Comparison of ENCODE assay signal across 1 cellular context in the genomic region with DNA sequence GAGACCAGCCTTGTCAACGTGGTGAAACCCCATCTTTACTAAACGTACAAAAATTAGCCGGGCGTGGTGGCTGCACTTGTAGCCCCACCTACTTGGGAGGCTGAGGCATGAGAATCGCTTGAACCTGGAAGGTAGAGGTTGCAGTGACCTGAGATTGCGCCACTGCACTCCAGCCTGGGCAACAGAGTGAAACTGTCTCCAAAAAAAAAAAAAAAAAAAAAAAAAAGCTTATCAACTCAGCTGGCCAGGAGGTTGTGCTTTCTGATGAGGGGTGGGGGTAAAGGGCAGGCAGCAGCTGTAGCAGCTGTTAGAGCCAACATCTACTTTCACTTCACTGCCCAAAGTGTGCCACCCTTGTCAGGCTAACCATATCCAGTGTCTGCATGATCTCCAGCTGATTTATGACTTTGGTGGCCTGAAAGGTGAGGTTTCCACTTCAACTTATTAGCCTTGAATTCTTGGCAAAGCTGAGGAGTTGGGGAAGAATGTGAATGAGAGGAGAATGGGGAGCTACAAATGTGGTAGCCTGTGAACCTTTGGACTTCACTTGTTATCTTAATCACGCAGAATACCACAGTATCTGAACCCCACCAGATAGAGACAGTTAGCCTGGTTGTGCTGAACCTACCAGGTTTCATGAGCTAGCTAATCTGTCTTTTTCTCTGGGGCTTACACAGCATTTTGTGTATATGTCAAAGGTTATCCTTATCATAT.
TF ChIP-seq lines count a peak whose summit lies in the region.

No MANE protein-coding gene starts in this region.

TF ChIP-seq in K562, 482 proteins besides CTCF, POLR2A, EP300 and RAD21 (continued from another document and continues in another):
- TF ChIP-seq ZBED1 (IDR thresholded peaks at IDR 0.05), result no peak
- no peak for TF ChIP-seq NR2C2 (CRISPR knock-in tag; IDR thresholded peaks at IDR 0.05)
- TF ChIP-seq NR2C2 (tag; IDR thresholded peaks at IDR 0.05), result peak; percentile 59
- TF ChIP-seq SMAD4 (CRISPR knock-in tag; conservative IDR thresholded peaks at IDR 0.05), result peak; percentile 50; the same call in 1 of the 2 replicates
- 0 out of 2 replicates have a peak, but pooled peaks have one; percentile 30 for TF ChIP-seq MTA3 (IDR thresholded peaks at IDR 0.05; ENCODE audit: borderline replicate concordance)
- TF ChIP-seq, protein P1, sequence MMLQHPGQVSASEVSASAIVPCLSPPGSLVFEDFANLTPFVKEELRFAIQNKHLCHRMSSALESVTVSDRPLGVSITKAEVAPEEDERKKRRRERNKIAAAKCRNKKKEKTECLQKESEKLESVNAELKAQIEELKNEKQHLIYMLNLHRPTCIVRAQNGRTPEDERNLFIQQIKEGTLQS (IDR thresholded peaks at IDR 0.05), result 0 out of 2 replicates have a peak, but pooled peaks have one; percentile 10
- TF ChIP-seq, protein P1 (CRISPR knock-in tag; conservative IDR thresholded peaks at IDR 0.05), result no peak
- TF ChIP-seq, protein P2, sequence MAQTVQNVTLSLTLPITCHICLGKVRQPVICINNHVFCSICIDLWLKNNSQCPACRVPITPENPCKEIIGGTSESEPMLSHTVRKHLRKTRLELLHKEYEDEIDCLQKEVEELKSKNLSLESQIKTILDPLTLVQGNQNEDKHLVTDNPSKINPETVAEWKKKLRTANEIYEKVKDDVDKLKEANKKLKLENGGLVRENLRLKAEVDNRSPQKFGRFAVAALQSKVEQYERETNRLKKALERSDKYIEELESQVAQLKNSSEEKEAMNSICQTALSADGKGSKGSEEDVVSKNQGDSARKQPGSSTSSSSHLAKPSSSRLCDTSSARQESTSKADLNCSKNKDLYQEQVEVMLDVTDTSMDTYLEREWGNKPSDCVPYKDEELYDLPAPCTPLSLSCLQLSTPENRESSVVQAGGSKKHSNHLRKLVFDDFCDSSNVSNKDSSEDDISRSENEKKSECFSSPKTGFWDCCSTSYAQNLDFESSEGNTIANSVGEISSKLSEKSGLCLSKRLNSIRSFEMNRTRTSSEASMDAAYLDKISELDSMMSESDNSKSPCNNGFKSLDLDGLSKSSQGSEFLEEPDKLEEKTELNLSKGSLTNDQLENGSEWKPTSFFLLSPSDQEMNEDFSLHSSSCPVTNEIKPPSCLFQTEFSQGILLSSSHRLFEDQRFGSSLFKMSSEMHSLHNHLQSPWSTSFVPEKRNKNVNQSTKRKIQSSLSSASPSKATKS (CRISPR knock-in tag; IDR thresholded peaks at IDR 0.05), result no peak
- no peak for TF ChIP-seq CBX5 (IDR thresholded peaks at IDR 0.05; ENCODE audit: borderline replicate concordance, low read depth)
- TF ChIP-seq, protein P3, sequence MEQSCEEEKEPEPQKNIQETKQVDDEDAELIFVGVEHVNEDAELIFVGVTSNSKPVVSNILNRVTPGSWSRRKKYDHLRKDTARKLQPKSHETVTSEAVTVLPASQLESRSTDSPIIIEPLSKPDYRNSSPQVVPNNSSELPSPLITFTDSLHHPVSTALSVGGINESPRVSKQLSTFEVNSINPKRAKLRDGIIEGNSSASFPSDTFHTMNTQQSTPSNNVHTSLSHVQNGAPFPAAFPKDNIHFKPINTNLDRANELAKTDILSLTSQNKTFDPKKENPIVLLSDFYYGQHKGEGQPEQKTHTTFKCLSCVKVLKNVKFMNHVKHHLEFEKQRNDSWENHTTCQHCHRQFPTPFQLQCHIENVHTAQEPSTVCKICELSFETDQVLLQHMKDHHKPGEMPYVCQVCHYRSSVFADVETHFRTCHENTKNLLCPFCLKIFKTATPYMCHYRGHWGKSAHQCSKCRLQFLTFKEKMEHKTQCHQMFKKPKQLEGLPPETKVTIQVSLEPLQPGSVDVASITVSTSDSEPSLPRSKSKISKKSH (CRISPR knock-in tag; IDR thresholded peaks at IDR 0.05), result no peak
- TF ChIP-seq MBD2 (IDR thresholded peaks at IDR 0.05; ENCODE audit: borderline replicate concordance, low read depth), result no peak; the same call in 1 of the 2 replicates
- TF ChIP-seq NELFE (IDR thresholded peaks at IDR 0.05; ENCODE audit: insufficient read depth, insufficient read length), result no peak
- no peak for TF ChIP-seq ZNF282 (CRISPR knock-in tag; IDR thresholded peaks at IDR 0.05)
- TF ChIP-seq NBN (IDR thresholded peaks at IDR 0.05; ENCODE audit: low read depth), result peak; percentile 43; the same call in 1 of the 2 replicates
- TF ChIP-seq, protein P4, sequence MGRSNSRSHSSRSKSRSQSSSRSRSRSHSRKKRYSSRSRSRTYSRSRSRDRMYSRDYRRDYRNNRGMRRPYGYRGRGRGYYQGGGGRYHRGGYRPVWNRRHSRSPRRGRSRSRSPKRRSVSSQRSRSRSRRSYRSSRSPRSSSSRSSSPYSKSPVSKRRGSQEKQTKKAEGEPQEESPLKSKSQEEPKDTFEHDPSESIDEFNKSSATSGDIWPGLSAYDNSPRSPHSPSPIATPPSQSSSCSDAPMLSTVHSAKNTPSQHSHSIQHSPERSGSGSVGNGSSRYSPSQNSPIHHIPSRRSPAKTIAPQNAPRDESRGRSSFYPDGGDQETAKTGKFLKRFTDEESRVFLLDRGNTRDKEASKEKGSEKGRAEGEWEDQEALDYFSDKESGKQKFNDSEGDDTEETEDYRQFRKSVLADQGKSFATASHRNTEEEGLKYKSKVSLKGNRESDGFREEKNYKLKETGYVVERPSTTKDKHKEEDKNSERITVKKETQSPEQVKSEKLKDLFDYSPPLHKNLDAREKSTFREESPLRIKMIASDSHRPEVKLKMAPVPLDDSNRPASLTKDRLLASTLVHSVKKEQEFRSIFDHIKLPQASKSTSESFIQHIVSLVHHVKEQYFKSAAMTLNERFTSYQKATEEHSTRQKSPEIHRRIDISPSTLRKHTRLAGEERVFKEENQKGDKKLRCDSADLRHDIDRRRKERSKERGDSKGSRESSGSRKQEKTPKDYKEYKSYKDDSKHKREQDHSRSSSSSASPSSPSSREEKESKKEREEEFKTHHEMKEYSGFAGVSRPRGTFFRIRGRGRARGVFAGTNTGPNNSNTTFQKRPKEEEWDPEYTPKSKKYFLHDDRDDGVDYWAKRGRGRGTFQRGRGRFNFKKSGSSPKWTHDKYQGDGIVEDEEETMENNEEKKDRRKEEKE (IDR thresholded peaks at IDR 0.05; ENCODE audit: borderline replicate concordance in 1 of 2, control insufficient read depth in 1 of 2, low read depth in 2 of 2, low read length in 1 of 2), result 0 out of 4 replicates have a peak, but pooled peaks of 1 of the 2 experiments have one; percentile 36
- TF ChIP-seq NFRKB (IDR thresholded peaks at IDR 0.05; ENCODE audit: low read depth), result no peak
- TF ChIP-seq, protein P5, sequence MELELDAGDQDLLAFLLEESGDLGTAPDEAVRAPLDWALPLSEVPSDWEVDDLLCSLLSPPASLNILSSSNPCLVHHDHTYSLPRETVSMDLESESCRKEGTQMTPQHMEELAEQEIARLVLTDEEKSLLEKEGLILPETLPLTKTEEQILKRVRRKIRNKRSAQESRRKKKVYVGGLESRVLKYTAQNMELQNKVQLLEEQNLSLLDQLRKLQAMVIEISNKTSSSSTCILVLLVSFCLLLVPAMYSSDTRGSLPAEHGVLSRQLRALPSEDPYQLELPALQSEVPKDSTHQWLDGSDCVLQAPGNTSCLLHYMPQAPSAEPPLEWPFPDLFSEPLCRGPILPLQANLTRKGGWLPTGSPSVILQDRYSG (tag; conservative IDR thresholded peaks at IDR 0.05; ENCODE audit: low read depth), result no peak
- TF ChIP-seq ZNF140 (CRISPR knock-in tag; IDR thresholded peaks at IDR 0.05), result no peak
- TF ChIP-seq, protein P6, sequence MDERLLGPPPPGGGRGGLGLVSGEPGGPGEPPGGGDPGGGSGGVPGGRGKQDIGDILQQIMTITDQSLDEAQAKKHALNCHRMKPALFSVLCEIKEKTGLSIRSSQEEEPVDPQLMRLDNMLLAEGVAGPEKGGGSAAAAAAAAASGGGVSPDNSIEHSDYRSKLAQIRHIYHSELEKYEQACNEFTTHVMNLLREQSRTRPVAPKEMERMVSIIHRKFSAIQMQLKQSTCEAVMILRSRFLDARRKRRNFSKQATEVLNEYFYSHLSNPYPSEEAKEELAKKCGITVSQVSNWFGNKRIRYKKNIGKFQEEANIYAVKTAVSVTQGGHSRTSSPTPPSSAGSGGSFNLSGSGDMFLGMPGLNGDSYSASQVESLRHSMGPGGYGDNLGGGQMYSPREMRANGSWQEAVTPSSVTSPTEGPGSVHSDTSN (CRISPR knock-in tag; IDR thresholded peaks at IDR 0.05; ENCODE audit: low read depth), result no peak
- TF ChIP-seq, protein P6 (tag; conservative IDR thresholded peaks at IDR 0.05; ENCODE audit: low read depth), result peak; percentile 76
- no peak for TF ChIP-seq ZNF124 (CRISPR knock-in tag; IDR thresholded peaks at IDR 0.05)
- peak; percentile 77 for TF ChIP-seq DPF2 (IDR thresholded peaks at IDR 0.05)
- TF ChIP-seq TAF9B (IDR thresholded peaks at IDR 0.05; ENCODE audit: partially characterized antibody), result peak; percentile 37
- TF ChIP-seq RUNX1 (IDR thresholded peaks at IDR 0.05; ENCODE audit: low read depth), result no peak
- TF ChIP-seq, protein P7, sequence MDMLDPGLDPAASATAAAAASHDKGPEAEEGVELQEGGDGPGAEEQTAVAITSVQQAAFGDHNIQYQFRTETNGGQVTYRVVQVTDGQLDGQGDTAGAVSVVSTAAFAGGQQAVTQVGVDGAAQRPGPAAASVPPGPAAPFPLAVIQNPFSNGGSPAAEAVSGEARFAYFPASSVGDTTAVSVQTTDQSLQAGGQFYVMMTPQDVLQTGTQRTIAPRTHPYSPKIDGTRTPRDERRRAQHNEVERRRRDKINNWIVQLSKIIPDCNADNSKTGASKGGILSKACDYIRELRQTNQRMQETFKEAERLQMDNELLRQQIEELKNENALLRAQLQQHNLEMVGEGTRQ (CRISPR knock-in tag; IDR thresholded peaks at IDR 0.05), result no peak
- no peak for TF ChIP-seq PHF8 (IDR thresholded peaks at IDR 0.05; ENCODE audit: borderline replicate concordance, low read length)
- TF ChIP-seq KAT2B (IDR thresholded peaks at IDR 0.05; ENCODE audit: low read depth, low read length), result no peak
- TF ChIP-seq, protein P8, sequence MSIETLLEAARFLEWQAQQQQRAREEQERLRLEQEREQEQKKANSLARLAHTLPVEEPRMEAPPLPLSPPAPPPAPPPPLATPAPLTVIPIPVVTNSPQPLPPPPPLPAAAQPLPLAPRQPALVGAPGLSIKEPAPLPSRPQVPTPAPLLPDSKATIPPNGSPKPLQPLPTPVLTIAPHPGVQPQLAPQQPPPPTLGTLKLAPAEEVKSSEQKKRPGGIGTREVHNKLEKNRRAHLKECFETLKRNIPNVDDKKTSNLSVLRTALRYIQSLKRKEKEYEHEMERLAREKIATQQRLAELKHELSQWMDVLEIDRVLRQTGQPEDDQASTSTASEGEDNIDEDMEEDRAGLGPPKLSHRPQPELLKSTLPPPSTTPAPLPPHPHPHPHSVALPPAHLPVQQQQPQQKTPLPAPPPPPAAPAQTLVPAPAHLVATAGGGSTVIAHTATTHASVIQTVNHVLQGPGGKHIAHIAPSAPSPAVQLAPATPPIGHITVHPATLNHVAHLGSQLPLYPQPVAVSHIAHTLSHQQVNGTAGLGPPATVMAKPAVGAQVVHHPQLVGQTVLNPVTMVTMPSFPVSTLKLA (conservative IDR thresholded peaks at IDR 0.05), result peak in 1 of 2 experiments; percentile 42; a peak in 1 of 4 replicates
- TF ChIP-seq NFYB (IDR thresholded peaks at IDR 0.05; ENCODE audit: extremely low read depth, insufficient read length), result no peak
- TF ChIP-seq, protein P9, sequence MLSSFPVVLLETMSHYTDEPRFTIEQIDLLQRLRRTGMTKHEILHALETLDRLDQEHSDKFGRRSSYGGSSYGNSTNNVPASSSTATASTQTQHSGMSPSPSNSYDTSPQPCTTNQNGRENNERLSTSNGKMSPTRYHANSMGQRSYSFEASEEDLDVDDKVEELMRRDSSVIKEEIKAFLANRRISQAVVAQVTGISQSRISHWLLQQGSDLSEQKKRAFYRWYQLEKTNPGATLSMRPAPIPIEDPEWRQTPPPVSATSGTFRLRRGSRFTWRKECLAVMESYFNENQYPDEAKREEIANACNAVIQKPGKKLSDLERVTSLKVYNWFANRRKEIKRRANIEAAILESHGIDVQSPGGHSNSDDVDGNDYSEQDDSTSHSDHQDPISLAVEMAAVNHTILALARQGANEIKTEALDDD (IDR thresholded peaks at IDR 0.05), result peak; percentile 97
- no peak for TF ChIP-seq ESRRB (CRISPR knock-in tag; IDR thresholded peaks at IDR 0.05; ENCODE audit: borderline replicate concordance)
- no peak for TF ChIP-seq CHD4 (IDR thresholded peaks at IDR 0.05; ENCODE audit: insufficient read depth, insufficient replicate concordance, low read depth, low read length, poor library complexity, severe bottlenecking)
- no peak for TF ChIP-seq RAD51 (IDR thresholded peaks at IDR 0.05; ENCODE audit: borderline replicate concordance, low read depth)
- no peak for TF ChIP-seq FOS (IDR thresholded peaks at IDR 0.05; ENCODE audit: extremely low read depth, insufficient read length)
- TF ChIP-seq SAFB2 (IDR thresholded peaks at IDR 0.05; ENCODE audit: borderline replicate concordance, low read depth, low read length, severe bottlenecking), result no peak
- no peak for TF ChIP-seq MXI1 (IDR thresholded peaks at IDR 0.05; ENCODE audit: low read depth, low read length)
- TF ChIP-seq MAZ (CRISPR knock-in tag; conservative IDR thresholded peaks at IDR 0.05 in 1 of 2, IDR thresholded peaks at IDR 0.05 in 1 of 2), result peak; percentile 39 to 50; a peak in 2 of 4 replicates
